Comparison of ENCODE assay signal across 13 cellular contexts in genomic region chr9:116391306-116391900, GRCh38.
A peak's percentile ranks its signal among the peaks of the same experiment; 100 is the strongest.
DNase-seq lines count a peak whose midpoint lies in the region; ATAC-seq and TF ChIP-seq lines count a peak whose summit lies in the region.
"Had no signal": no experiment of that assay in that cellular context is flagged by ENCODE, and none has a peak within 500 bp of the region (broad histone marks: within the 10 kb centered on the region; RNA-seq: fewer than 3 reads in every experiment).

No MANE protein-coding gene starts in this region.

- no peaks in the 10 kb centered on the region for H3K4me1 ChIP-seq in cardiac muscle cell (ENCODE audit: low read depth)
- H3K4me1 ChIP-seq in left ventricle myocardium inferior: no peaks in the 10 kb centered on the region
- H3K4me1 ChIP-seq in sigmoid colon: no peaks in the 10 kb centered on the region

- no peak for TF ChIP-seq CTCF in cardiac muscle cell (IDR thresholded peaks at IDR 0.05; ENCODE audit: low read depth, low read length)
- TF ChIP-seq CTCF in left ventricle myocardium inferior (IDR thresholded peaks at IDR 0.05; ENCODE audit: borderline replicate concordance): no peak
- TF ChIP-seq CTCF in foreskin fibroblast (IDR thresholded peaks at IDR 0.05; ENCODE audit: low read depth, low read length): no peak
- no peak for TF ChIP-seq CTCF in sigmoid colon (IDR thresholded peaks at IDR 0.05)

- H3K27me3 ChIP-seq in cardiac muscle cell: no peaks in the 10 kb centered on the region
- no peaks in the 10 kb centered on the region for H3K27me3 ChIP-seq in left ventricle myocardium inferior (ENCODE audit: low read depth)
- no peaks in the 10 kb centered on the region for H3K27me3 ChIP-seq in sigmoid colon

- H3K4me3 ChIP-seq in cardiac muscle cell (no peak overlapping the region), left ventricle myocardium inferior (no peak overlapping the region), foreskin fibroblast (ENCODE audit: low read depth in 1 of 2, low read length in 2 of 2) (no peak overlapping the region), sigmoid colon (no peak overlapping the region)

- H3K9me3 ChIP-seq in cardiac muscle cell (ENCODE audit: low read depth) (no peaks in the 10 kb centered on the region), left ventricle myocardium inferior (replicated peaks) (no peaks in the 10 kb centered on the region), sigmoid colon (no peaks in the 10 kb centered on the region)

- 87 to 91% methylated on average over 4 of the region's 4 CpGs for WGBS in sigmoid colon, 2 donors

- TF ChIP-seq EP300 in sigmoid colon (IDR thresholded peaks at IDR 0.05): no peak

- DNase-seq in cardiac muscle cell (ENCODE audit: low read depth in 1 of 2, low spot score in 1 of 2) (peak; percentile 22 to 75), left ventricle myocardium inferior (no peak), foreskin fibroblast (peak; percentile 57 to 70), NCI-H187 (lab: John Stamatoyannopoulos, UW) (no peak), sigmoid colon (no peak), NCI-H345 treated with DMSO at 0.1 percent for 48 hours (lab: John Stamatoyannopoulos, UW; ENCODE audit: unreplicated experiment) (no peak)
- DNase-seq: activated B cell treated with CpG ODN at 0.5 μM for 24 hours; NCI-H345; nucleus accumbens; SIG-M5; stimulated activated naive CD4-positive, alpha-beta T cell had no signal

- no peak for TF ChIP-seq POLR2A in sigmoid colon (IDR thresholded peaks at IDR 0.05)

- H3K27ac ChIP-seq in cardiac muscle cell (no peak overlapping the region), left ventricle myocardium inferior (replicated peaks) (no peak overlapping the region), sigmoid colon (no peak overlapping the region)

- ATAC-seq in SK-N-SH treated with all-trans-retinoic acid at 6 μM for 48 hours: peak; percentile 79
- no peak for ATAC-seq in HG02571 (IDR thresholded peaks at IDR 0.05; ENCODE audit: unreplicated experiment)

- intact Hi-C loops in left ventricle myocardium inferior (cut with micrococcal nuclease) (no loop called here), sigmoid colon (cut with DNase I) (no loop called here)

- no peaks in the 10 kb centered on the region for H3K36me3 ChIP-seq in cardiac muscle cell
- H3K36me3 ChIP-seq in left ventricle myocardium inferior: no peaks in the 10 kb centered on the region
- peaks cover 0 to under 1% (median 0%) of the 10 kb centered on the region in 4 donors for H3K36me3 ChIP-seq in sigmoid colon

TF ChIP-seq in SK-N-SH treated with all-trans-retinoic acid at 6 μM for 48 hours, 23 proteins besides CTCF, POLR2A, EP300 and RAD21:
- TF ChIP-seq ZNF70 (CRISPR knock-in tag; IDR thresholded peaks at IDR 0.05): no peak
- TF ChIP-seq RARB (CRISPR knock-in tag; IDR thresholded peaks at IDR 0.05): no peak
- TF ChIP-seq SNAI2 (CRISPR knock-in tag; IDR thresholded peaks at IDR 0.05): no peak
- TF ChIP-seq TOX (CRISPR knock-in tag; IDR thresholded peaks at IDR 0.05; ENCODE audit: borderline replicate concordance): no peak
- TF ChIP-seq BACH2 (CRISPR knock-in tag; IDR thresholded peaks at IDR 0.05; ENCODE audit: borderline replicate concordance): no peak
- TF ChIP-seq ISL1 (CRISPR knock-in tag; IDR thresholded peaks at IDR 0.05): no peak
- no peak for TF ChIP-seq ZFP3 (CRISPR knock-in tag; IDR thresholded peaks at IDR 0.05)
- TF ChIP-seq CSDC2 (CRISPR knock-in tag; IDR thresholded peaks at IDR 0.05): no peak

Comparison
In these comparisons a context has a peak if more than half of its experiments do, and no peak if none do; other contexts are left out.
1. DNase-seq: peak in cardiac muscle cell (2 of 2) and foreskin fibroblast (2 of 2); none in left ventricle myocardium inferior (single experiment), NCI-H187 (0 of 2), sigmoid colon (single experiment) and NCI-H345 treated with DMSO at 0.1 percent for 48 hours (single experiment).